ENCODE assay signal across 27 cellular contexts in the genomic region with DNA sequence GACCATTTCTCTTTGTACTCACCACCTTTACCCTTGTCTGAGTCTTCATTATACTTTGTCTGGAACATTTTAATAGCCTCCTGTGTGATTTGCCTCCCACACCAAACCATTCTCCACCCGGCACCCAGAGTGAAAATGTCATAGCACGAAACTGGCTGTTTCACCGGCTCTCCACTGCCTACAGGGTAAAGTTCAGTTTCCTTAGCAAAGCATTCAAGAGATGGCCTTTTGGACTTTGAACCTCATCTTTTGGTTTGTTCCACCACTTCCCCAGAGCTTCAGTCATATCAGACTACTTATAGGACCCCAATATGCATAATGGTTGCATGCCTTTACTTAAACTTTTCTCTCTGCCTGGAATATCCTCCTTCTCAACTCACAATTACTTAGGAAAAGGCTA. TPM values are rescaled to one million over a fixed set of nuclear protein-coding genes. Genes with fewer than 3 reads are reported as not detected.
DNase-seq lines count a peak whose midpoint lies in the region; ATAC-seq, FAIRE-seq and TF ChIP-seq lines count a peak whose summit lies in the region.
"Had no signal": no experiment of that assay in that cellular context is flagged by ENCODE, and none has a peak within 500 bp of the region (broad histone marks: within the 10 kb centered on the region; RNA-seq: fewer than 3 reads in every experiment).

No MANE protein-coding gene starts in this region.

- RAD21 ChIA-PET in GM12878 (lab: Charles Lee; ENCODE audit: unreplicated experiment) = no interaction called here

- TF ChIP-seq POLR2A in GM12878 (IDR thresholded peaks at IDR 0.05; ENCODE audit: low read depth, low read length) (no peak), right lobe of liver (IDR thresholded peaks at IDR 0.05) (no peak), uterus (IDR thresholded peaks at IDR 0.05) (no peak)

- H2AFZ ChIP-seq in GM12878 (ENCODE audit: control insufficient read depth, low read depth, low read length) (no peak overlapping the region), neuronal stem cell (ENCODE audit: low read length) (no peak overlapping the region)
- H2AFZ ChIP-seq: GM23248 had no signal

- no peaks in the 10 kb centered on the region for H3K79me2 ChIP-seq in GM12878 (ENCODE audit: control insufficient read depth, insufficient read depth, low read length)

- H2BK5ac ChIP-seq in neuronal stem cell (ENCODE audit: low read length) = no peak overlapping the region

- CTCF ChIA-PET in GM12878 (lab: Yijun Ruan, JAX) = no interaction called here

- H3K27ac ChIP-seq in GM12878 (ENCODE audit: control insufficient read depth, insufficient read depth) (no peak overlapping the region), right lobe of liver (peak overlapping the region in 1 of 3 donors; percentile 35), uterus (peak overlapping the region; percentile 36 to 81), neuronal stem cell (replicated peaks; ENCODE audit: low read length) (no peak overlapping the region)
- H3K27ac ChIP-seq: A549; BLaER1 treated with 17β-estradiol and CSF1 and Interleukin-3, amounts not matched to agents 10 nM and 100 nM; GM23248; Peyer's patch; SK-N-MC had no signal

- H3K9me3 ChIP-seq in GM12878 (replicated peaks; ENCODE audit: control insufficient read depth, insufficient read depth, low read length) (no peaks in the 10 kb centered on the region), right lobe of liver (no peaks in the 10 kb centered on the region), uterus (no peaks in the 10 kb centered on the region), neuronal stem cell (replicated peaks in 1 of 2; ENCODE audit: control insufficient read depth in 2 of 2, insufficient read depth in 1 of 2, low read depth in 1 of 2, low read length in 2 of 2) (no peaks in the 10 kb centered on the region)
- H3K9me3 ChIP-seq: A549, Peyer's patch had no signal

- WGBS in GM12878 (ENCODE audit: insufficient coverage, insufficient replicate concordance, low lambda C conversion rate, missing lambda C conversion rate) = 0% methylated on average over 3 of the region's 3 CpGs
- WGBS in right lobe of liver (ENCODE audit: insufficient coverage, low coverage, low lambda C conversion rate, missing lambda C conversion rate) = 24% methylated on average over 3 of the region's 3 CpGs
- WGBS in neuronal stem cell (ENCODE audit: extremely low coverage in 2 of 2, insufficient read length in 2 of 2, insufficient replicate concordance in 1 of 2), 2 donors = no CpG with 5 or more reads among the region's 3 CpGs

- H3K36me3 ChIP-seq in GM12878 (ENCODE audit: control insufficient read depth in 2 of 2, insufficient read depth in 2 of 2, low read length in 1 of 2) (no peaks in the 10 kb centered on the region), right lobe of liver (no peaks in the 10 kb centered on the region), uterus (no peaks in the 10 kb centered on the region), neuronal stem cell (replicated peaks in 1 of 2; ENCODE audit: control insufficient read depth in 2 of 2, insufficient read depth in 2 of 2, low read length in 2 of 2) (no peaks in the 10 kb centered on the region)
- H3K36me3 ChIP-seq: BLaER1 treated with 17β-estradiol and CSF1 and Interleukin-3, amounts not matched to agents 10 nM and 100 nM; Peyer's patch had no signal

- no peak overlapping the region for H3K4me2 ChIP-seq in GM12878 (ENCODE audit: control insufficient read depth, insufficient read depth)
- no peak overlapping the region for H3K4me2 ChIP-seq in neuronal stem cell (ENCODE audit: insufficient read depth, low read length, poor library complexity, severe bottlenecking)
- H3K4me2 ChIP-seq: A549; BLaER1 treated with 17β-estradiol and CSF1 and Interleukin-3, amounts not matched to agents 10 nM and 100 nM had no signal

- ATAC-seq in GM12878 (no peak), right lobe of liver (peak; percentile 81 to 93 (median 86))
- ATAC-seq: A549; CD8-positive, alpha-beta T cell had no signal

- BruUV-seq in GM12878 (replicated peaks; lab: Mats Ljungman, UMichigan) = no TSS peak

- H3K9ac ChIP-seq in GM12878 (ENCODE audit: control insufficient read depth, insufficient read depth, low read length) (no peak overlapping the region), neuronal stem cell (ENCODE audit: low read depth, low read length, poor library complexity) (no peak overlapping the region)
- H3K9ac ChIP-seq: BLaER1 treated with 17β-estradiol and CSF1 and Interleukin-3, amounts not matched to agents 10 nM and 100 nM; GM23248 had no signal

- TF ChIP-seq RAD21 in GM12878 (IDR thresholded peaks at IDR 0.05; ENCODE audit: insufficient read depth, low read depth, low read length) = no peak

- no peak overlapping the region for H2BK15ac ChIP-seq in neuronal stem cell (ENCODE audit: low read length)

- H2BK120ac ChIP-seq in neuronal stem cell (ENCODE audit: low read depth, low read length) = no peak overlapping the region

- TF ChIP-seq CTCF in GM12878 (IDR thresholded peaks at IDR 0.05 in 2 of 3, conservative IDR thresholded peaks at IDR 0.05 in 1 of 3; ENCODE audit: control insufficient read depth in 2 of 3, extremely low read depth in 1 of 3, insufficient read depth in 1 of 3, low read depth in 3 of 3, low read length in 3 of 3) (no peak), right lobe of liver (IDR thresholded peaks at IDR 0.05) (no peak), uterus (IDR thresholded peaks at IDR 0.05) (no peak)

- no peak overlapping the region for H3K18ac ChIP-seq in neuronal stem cell (ENCODE audit: low read length)

- H3K4me1 ChIP-seq in GM12878 (ENCODE audit: control insufficient read depth, insufficient read depth, low read length) (no peaks in the 10 kb centered on the region), right lobe of liver (peaks cover 0 to 5% (median 2%) of the 10 kb centered on the region in 4 donors), uterus (no peaks in the 10 kb centered on the region), neuronal stem cell (ENCODE audit: control insufficient read depth in 2 of 2, insufficient read depth in 1 of 2, low read depth in 1 of 2, low read length in 2 of 2) (no peaks in the 10 kb centered on the region)
- H3K4me1 ChIP-seq: A549; BLaER1 treated with 17β-estradiol and CSF1 and Interleukin-3, amounts not matched to agents 10 nM and 100 nM; Peyer's patch had no signal

- no peak for TF ChIP-seq EP300 in GM12878 (IDR thresholded peaks at IDR 0.05; ENCODE audit: borderline replicate concordance in 1 of 2, control insufficient read depth in 1 of 2, low read depth in 2 of 2, low read length in 2 of 2)

- no peak overlapping the region for H4K8ac ChIP-seq in neuronal stem cell (ENCODE audit: low read depth, low read length)

- POLR2A ChIA-PET in GM12878 (lab: Charles Lee) = no interaction called here

- no peak for FAIRE-seq in GM12878 (lab: Jason Lieb, UNC)
- FAIRE-seq: A549, GM12891, GM19239 had no signal

- no peak overlapping the region for H3K14ac ChIP-seq in neuronal stem cell (ENCODE audit: low read length)

- H4K91ac ChIP-seq in neuronal stem cell (ENCODE audit: low read depth, low read length, poor library complexity) = no peak overlapping the region

- no peak overlapping the region for H3K23ac ChIP-seq in neuronal stem cell (ENCODE audit: low read depth, low read length, poor library complexity)

- no peaks in the 10 kb centered on the region for H3K79me1 ChIP-seq in neuronal stem cell (ENCODE audit: low read depth, low read length)

- H3K27me3 ChIP-seq in GM12878 (replicated peaks in 1 of 2; ENCODE audit: control insufficient read depth in 2 of 2, insufficient read depth in 2 of 2, low read length in 1 of 2) (peaks cover 0 to 2% of the 10 kb centered on the region in 2 experiments; a peak in 1 of 4 replicates), right lobe of liver (no peaks in the 10 kb centered on the region), uterus (no peaks in the 10 kb centered on the region), neuronal stem cell (ENCODE audit: control insufficient read depth in 3 of 3, insufficient read depth in 3 of 3, low read depth in 1 of 3, low read length in 3 of 3) (peaks cover 0 to 10% (median 0%) of the 10 kb centered on the region in 3 experiments)
- H3K27me3 ChIP-seq: Peyer's patch had no signal

- in situ Hi-C loops in GM12878 (cut with MboI) = no loop called here

- no peak overlapping the region for H2BK12ac ChIP-seq in neuronal stem cell (ENCODE audit: low read length)

- no peak overlapping the region for H3K4ac ChIP-seq in neuronal stem cell (ENCODE audit: low read length)

- SMC1A ChIA-PET in GM12878 (lab: Charles Lee; ENCODE audit: uncharacterized antibody, unreplicated experiment) = no interaction called here

- H4K20me1 ChIP-seq in GM12878 (ENCODE audit: control insufficient read depth, insufficient read depth) = no peaks in the 10 kb centered on the region

- DNase-seq in HuH-7 (ENCODE audit: low spot score) (peak; percentile 23), GM12878 (ENCODE audit: low read depth, low spot score) (no peak), right lobe of liver (peak in 1 of 3 donors; percentile 45), uterus (no peak), neuronal stem cell (ENCODE audit: low spot score) (no peak), NCI-H345 treated with DMSO at 0.1 percent for 48 hours (lab: John Stamatoyannopoulos, UW; ENCODE audit: unreplicated experiment) (no peak), GM19238 (ENCODE audit: insufficient read length, low spot score) (no peak)
- DNase-seq: AML-193; CD8-positive, alpha-beta T cell; DMS 273 treated with DMSO at 0.1 percent for 48 hours; DMS79; GDM1; GM23248; H7; KBM-7; MM.1S; NCI-H2029; NCI-H526 treated with DMSO at 0.1 percent for 48 hours; SHP77 treated with DMSO at 0.1 percent for 48 hours had no signal

- no peak overlapping the region for H2AK5ac ChIP-seq in neuronal stem cell (ENCODE audit: low read depth, low read length)

- intact Hi-C loops in GM12878 (cut with micrococcal nuclease; ENCODE audit: unreplicated experiment) = no loop called here
- intact Hi-C loops in right lobe of liver (cut with DNase I) = no loop called here
- intact Hi-C loops in uterus (cut with DNase I; ENCODE audit: low total_unique reads) = no loop called here

- H3K4me3 ChIP-seq in GM12878 (no peak overlapping the region), right lobe of liver (no peak overlapping the region), uterus (no peak overlapping the region), neuronal stem cell (ENCODE audit: low read length in 2 of 2) (no peak overlapping the region)
- H3K4me3 ChIP-seq: A549; BLaER1 treated with 17β-estradiol and CSF1 and Interleukin-3, amounts not matched to agents 10 nM and 100 nM; GM23248; Peyer's patch; SK-N-MC had no signal

RNA-seq across cellular contexts. Expression of a gene that starts 38.3 kb away (rescaled TPM):
- 14.4 and 16.0 TPM in 2 replicates for total RNA-seq in GM12878 (2013; cell fraction: nucleolus; rRNA removed)
- 17.1 and 20.6 TPM in 2 replicates for total RNA-seq in GM12878 (2014; rRNA removed)
- 31.3 and 32.0 TPM in 2 replicates for total RNA-seq in GM12878 (2014; rRNA removed; fragmentation: Illumina TruSeq; extraction: Trizol)
- total RNA-seq in GM12878 (2021) = 32.1 and 35.9 TPM in 2 replicates
- polyA plus RNA-seq in GM12878 (2011; ENCODE audit: low read depth) = 12.8 TPM
- 23.9 and 39.5 TPM in 2 replicates for polyA plus RNA-seq in GM12878 (2011; rRNA removed)
- 11.8 and 12.4 TPM in 2 replicates for polyA plus RNA-seq in GM12878 (2011; cell fraction: cytosol; rRNA removed)
- 16.8 and 17.9 TPM in 2 replicates for polyA plus RNA-seq in GM12878 (2011; cell fraction: nucleus; rRNA removed)
- 22.3 and 23.4 TPM in 2 replicates for polyA plus RNA-seq in GM12878 (2012)
- 27.0 and 38.0 TPM in 2 replicates for polyA plus RNA-seq in GM12878 (2014; fragmentation: Illumina TruSeq; extraction: Trizol)
- 10 to 100 TPM; 20.3 to 27.4 TPM for polyA plus RNA-seq in GM12878 (2014; fragmentation: Nextera tagmentation; extraction: Ambion mirVana)
- polyA plus RNA-seq in GM12878 (2014; rRNA removed) = 16.0 and 20.0 TPM in 2 replicates
- polyA plus RNA-seq in GM12878 (2016; fragmentation: Nextera tagmentation; extraction: Ambion mirVana) = 10 to 100 TPM; 23.1 to 29.6 TPM
- 18.5 and 28.7 TPM in 2 replicates for polyA minus RNA-seq in GM12878 (2011; rRNA and poly(A)+ RNA removed)
- polyA minus RNA-seq in GM12878 (2011; cell fraction: cytosol; rRNA and poly(A)+ RNA removed) = 13.2 and 16.6 TPM in 2 replicates
- polyA minus RNA-seq in GM12878 (2011; cell fraction: nucleus; rRNA and poly(A)+ RNA removed) = 6.3 and 7.9 TPM in 2 replicates
- total RNA-seq in right lobe of liver = 10 to 100 TPM; 18.9 to 26.6 (median 25.1) TPM
- total RNA-seq in uterus = 100 to 1,000 TPM in 2 of 4 donors, 10 to 100 TPM in 2; 68.6 to 146 (median 111) TPM
- 16.7 TPM for polyA plus RNA-seq in neuronal stem cell (2013, experiment 1 of 2)
- polyA plus RNA-seq in neuronal stem cell (2013, experiment 2 of 2) = 17.4 TPM

RNA-seq across cellular contexts. Expression of a gene that starts 53.1 kb away (rescaled TPM):
- 0.35 and 0.44 TPM in 2 replicates for total RNA-seq in GM12878 (2013; cell fraction: nucleolus; rRNA removed)
- not detected in 2 replicates for total RNA-seq in GM12878 (2014; rRNA removed)
- total RNA-seq in GM12878 (2014; rRNA removed; fragmentation: Illumina TruSeq; extraction: Trizol) = not detected in 2 replicates
- total RNA-seq in GM12878 (2021) = not detected in 2 replicates
- polyA plus RNA-seq in GM12878 (2011; ENCODE audit: low read depth) = not detected
- 0.82 and 0.94 TPM in 2 replicates for polyA plus RNA-seq in GM12878 (2011; rRNA removed)
- polyA plus RNA-seq in GM12878 (2011; cell fraction: cytosol; rRNA removed) = 0.34 and 0.37 TPM in 2 replicates
- 0.56 and 0.79 TPM in 2 replicates for polyA plus RNA-seq in GM12878 (2011; cell fraction: nucleus; rRNA removed)
- polyA plus RNA-seq in GM12878 (2012) = not detected in 2 replicates
- polyA plus RNA-seq in GM12878 (2014; fragmentation: Illumina TruSeq; extraction: Trizol) = not detected in 2 replicates
- polyA plus RNA-seq in GM12878 (2014; fragmentation: Nextera tagmentation; extraction: Ambion mirVana) = not detected
- polyA plus RNA-seq in GM12878 (2014; rRNA removed) = 0.03 TPM in 1 of 2 replicates, not detected in the other
- not detected for polyA plus RNA-seq in GM12878 (2016; fragmentation: Nextera tagmentation; extraction: Ambion mirVana)
- polyA minus RNA-seq in GM12878 (2011; rRNA and poly(A)+ RNA removed) = 0.41 and 0.80 TPM in 2 replicates
- 0.52 TPM in 1 of 2 replicates, not detected in the other for polyA minus RNA-seq in GM12878 (2011; cell fraction: cytosol; rRNA and poly(A)+ RNA removed)
- 0.29 and 0.36 TPM in 2 replicates for polyA minus RNA-seq in GM12878 (2011; cell fraction: nucleus; rRNA and poly(A)+ RNA removed)
- under 1 TPM in 3 of 6 experiments, not detected in 3; 0.07 to 0.18 (median 0.09) TPM for total RNA-seq in right lobe of liver
- total RNA-seq in uterus = 1 to 10 TPM; 1.6 to 5.9 (median 3.9) TPM
- polyA plus RNA-seq in neuronal stem cell (2013, experiment 1 of 2) = not detected
- polyA plus RNA-seq in neuronal stem cell (2013, experiment 2 of 2) = not detected
- total RNA-seq: CD8-positive, alpha-beta T cell; HT1080; NCI-H460; Peyer's patch had no signal
- polyA plus RNA-seq: A549, GM23248 had no signal

Comparison
In these comparisons a context has a peak if more than half of its experiments do, and no peak if none do; other contexts are left out.
1. H3K27ac ChIP-seq: peak in uterus (2 of 2); none in GM12878 (single experiment) and neuronal stem cell (single experiment).